Comparison of ENCODE assay signal across 8 cellular contexts in the genomic region with DNA sequence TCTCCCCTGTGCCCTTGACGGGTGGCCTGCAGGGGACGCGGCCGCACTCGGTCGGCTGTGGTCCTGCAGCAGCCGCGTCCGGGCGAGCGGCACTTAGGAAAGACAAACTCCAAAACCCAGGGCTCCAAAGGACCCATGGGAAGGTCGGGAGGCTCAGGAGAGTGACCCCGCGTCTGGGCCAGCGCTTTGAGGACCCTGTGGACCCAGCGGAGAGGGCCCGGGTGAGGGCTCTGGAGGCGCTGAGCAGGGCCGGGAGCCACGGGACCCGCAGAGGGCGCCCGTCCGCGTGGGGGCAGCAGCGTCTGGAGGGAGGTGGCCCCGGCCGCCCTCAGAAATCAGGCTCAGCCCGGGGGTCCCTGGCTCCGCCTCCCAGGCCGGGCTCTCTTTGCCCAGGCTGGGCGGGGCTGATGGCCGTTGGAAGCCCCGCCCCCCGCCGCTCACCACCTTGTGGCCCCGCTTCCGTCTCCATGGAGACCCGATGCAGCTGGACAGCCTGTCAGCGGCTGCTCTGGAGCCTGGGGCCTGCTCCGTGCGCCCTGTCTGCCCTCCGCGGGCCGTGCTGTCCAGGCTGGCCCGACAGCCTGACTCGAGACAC. TPM values are rescaled to one million over a fixed set of nuclear protein-coding genes. Genes with fewer than 3 reads are reported as not detected.
DNase-seq lines count a peak whose midpoint lies in the region; ATAC-seq and TF ChIP-seq lines count a peak whose summit lies in the region.

No MANE protein-coding gene starts in this region.

- H3K9me2 ChIP-seq in GM23248 (ENCODE audit: insufficient read depth) = no peaks in the 10 kb centered on the region

- H3K27ac Mint-ChIP-seq in activated naive CD8-positive, alpha-beta T cell treated with anti-CD3 and anti-CD28 coated beads, Interleukin-2, amount 50 U/mL, for 24 hours = no peak overlapping the region

- peaks cover 11% of the 10 kb centered on the region for H3K27me3 Mint-ChIP-seq in activated naive CD8-positive, alpha-beta T cell treated with anti-CD3 and anti-CD28 coated beads, Interleukin-2, amount 50 U/mL, for 24 hours

- peaks cover under 1% of the 10 kb centered on the region for H3K4me1 Mint-ChIP-seq in activated naive CD8-positive, alpha-beta T cell treated with anti-CD3 and anti-CD28 coated beads, Interleukin-2, amount 50 U/mL, for 24 hours

- H3K27ac ChIP-seq in GM23248 = no peak overlapping the region
- H3K27ac ChIP-seq in iPS-18a (ENCODE audit: low read length) = no peak overlapping the region
- H3K27ac ChIP-seq in testis = no peak overlapping the region

- ATAC-seq in activated naive CD8-positive, alpha-beta T cell treated with anti-CD3 and anti-CD28 coated beads, Interleukin-2, amount 50 U/mL, for 24 hours = peak; percentile 53

- H2AFZ ChIP-seq in GM23248 = no peak overlapping the region

- H3K4me3 ChIP-seq in GM23248 (no peak overlapping the region), iPS-18a (ENCODE audit: low read length) (peak overlapping the region; percentile 51), testis (peak overlapping the region; percentile 38 to 39)

- H3K4me1 ChIP-seq in GM23248 (ENCODE audit: insufficient read depth) (peaks cover 4% of the 10 kb centered on the region; the same call in 1 of the 2 replicates), iPS-18a (ENCODE audit: control insufficient read depth, low read depth, low read length) (no peaks in the 10 kb centered on the region), testis (peaks cover 26% of the 10 kb centered on the region)

- no peak for TF ChIP-seq POLR2A in testis (IDR thresholded peaks at IDR 0.05)

- WGBS in GM23248 (ENCODE audit: low coverage in 1 of 2, low lambda C conversion rate in 2 of 2, missing lambda C conversion rate in 2 of 2), 2 experiments = 34 to 45% methylated on average over 23 to 43 of the region's 47 CpGs
- WGBS in testis, 2 donors = 0 to 18% methylated on average over 2 to 33 of the region's 47 CpGs

- H3K36me3 Mint-ChIP-seq in activated naive CD8-positive, alpha-beta T cell treated with anti-CD3 and anti-CD28 coated beads, Interleukin-2, amount 50 U/mL, for 24 hours (ENCODE audit: low read depth) = no peaks in the 10 kb centered on the region

- H3K9me3 ChIP-seq in GM23248 (ENCODE audit: low read depth) = no peaks in the 10 kb centered on the region
- no peaks in the 10 kb centered on the region for H3K9me3 ChIP-seq in iPS-18a (ENCODE audit: control insufficient read depth, low read depth, low read length)
- no peaks in the 10 kb centered on the region for H3K9me3 ChIP-seq in testis

- H3K79me2 ChIP-seq in GM23248 (ENCODE audit: insufficient read depth) = no peaks in the 10 kb centered on the region

- TF ChIP-seq CTCF in testis (IDR thresholded peaks at IDR 0.05) = peak in 1 of 3 experiments; percentile 18

- H3K36me3 ChIP-seq in GM23248 (ENCODE audit: low read depth) (no peaks in the 10 kb centered on the region), iPS-18a (ENCODE audit: control insufficient read depth, low read depth, low read length) (no peaks in the 10 kb centered on the region), testis (ENCODE audit: low read depth, missing control alignments) (no peaks in the 10 kb centered on the region)

- in situ Hi-C loops in GM23248 (cut with MboI) = no loop called here

- no peak overlapping the region for H3K4me3 Mint-ChIP-seq in activated naive CD8-positive, alpha-beta T cell treated with anti-CD3 and anti-CD28 coated beads, Interleukin-2, amount 50 U/mL, for 24 hours

- no peak overlapping the region for H3K9ac ChIP-seq in GM23248
- H3K9ac ChIP-seq in iPS-18a (ENCODE audit: low read length) = no peak overlapping the region

- H4K20me1 ChIP-seq in GM23248 (ENCODE audit: insufficient read depth) = no peaks in the 10 kb centered on the region

- H3K9me3 Mint-ChIP-seq in activated naive CD8-positive, alpha-beta T cell treated with anti-CD3 and anti-CD28 coated beads, Interleukin-2, amount 50 U/mL, for 24 hours = no peaks in the 10 kb centered on the region

- no peaks in the 10 kb centered on the region for H3F3A ChIP-seq in GM23248 (ENCODE audit: insufficient read depth)

- H3K27me3 ChIP-seq in GM23248 (replicated peaks; ENCODE audit: insufficient read depth) (no peaks in the 10 kb centered on the region; the same call in 1 of the 2 replicates), iPS-18a (ENCODE audit: control insufficient read depth, insufficient read depth, low read length) (peaks cover 11% of the 10 kb centered on the region), testis (no peaks in the 10 kb centered on the region)

- DNase-seq in AG20443 (ENCODE audit: low spot score) (peak; percentile 62), GM23248 (peak; percentile 24), testis (peak; percentile 74), NCI-H345 (lab: John Stamatoyannopoulos, UW) (no peak), dedifferentiated amniotic fluid mesenchymal stem cell (ENCODE audit: extremely low spot score) (no peak), NCI-H1048 (lab: John Stamatoyannopoulos, UW) (no peak)
- DNase-seq in activated naive CD8-positive, alpha-beta T cell treated with anti-CD3 and anti-CD28 coated beads, Interleukin-2, amount 50 U/mL, for 24 hours = peak; percentile 45

- intact Hi-C loops in testis (cut with DNase I; ENCODE audit: low total_unique reads) = loop anchor here (10.0 kb wide), 1 partner anchor 109 kb away; no protein-coding TSS in a partner anchor

- no peak overlapping the region for H3K4me2 ChIP-seq in GM23248 (ENCODE audit: unreplicated experiment)

RNA-seq across cellular contexts. Expression of a gene that starts 34.6 kb away (rescaled TPM):
- total RNA-seq in GM23248 (2014; rRNA removed; shearing (Covaris generic)) = 426 and 1,611 TPM in 2 replicates
- polyA plus RNA-seq in GM23248 (2016; fragmentation: Nextera tagmentation; extraction: Ambion mirVana) (923 and 947 TPM in 2 replicates), testis (ENCODE audit: insufficient read depth, low read depth, low replicate concordance) (1,578 TPM)
- total RNA-seq in testis = 100 to 1,000 TPM; 435 to 713 TPM

Comparison
In these comparisons a context has a peak if more than half of its experiments do, and no peak if none do; other contexts are left out.
1. DNase-seq: peak in AG20443 (single experiment), GM23248 (single experiment), activated naive CD8-positive, alpha-beta T cell treated with anti-CD3 and anti-CD28 coated beads, Interleukin-2, amount 50 U/mL, for 24 hours (single experiment) and testis (single experiment); none in NCI-H345 (single experiment), dedifferentiated amniotic fluid mesenchymal stem cell (single experiment) and NCI-H1048 (single experiment).